In the genomic region with DNA sequence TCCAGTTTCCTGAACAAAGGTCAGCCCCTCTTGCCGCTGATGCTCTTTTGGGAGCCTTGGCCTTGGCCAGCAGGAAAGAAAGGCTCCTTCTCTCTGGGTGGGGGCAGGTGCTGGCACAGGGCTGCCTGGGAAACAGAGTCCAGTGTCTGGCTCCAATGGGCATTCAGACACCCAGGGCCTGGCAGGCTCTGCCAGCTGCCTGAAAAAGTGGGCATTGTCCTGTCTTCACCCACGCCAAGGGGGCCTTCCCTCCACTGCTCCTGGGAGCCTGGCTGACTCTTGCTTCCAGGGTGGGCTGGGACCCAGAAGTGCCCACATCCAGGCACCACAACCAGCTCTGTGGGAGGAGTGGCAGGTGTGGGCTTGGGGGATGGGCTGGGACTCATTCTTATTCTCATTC, we compare ENCODE assay signal across 21 cellular contexts.
DNase-seq lines count a peak whose midpoint lies in the region; ATAC-seq and TF ChIP-seq lines count a peak whose summit lies in the region.
"Had no signal": no experiment of that assay in that cellular context is flagged by ENCODE, and none has a peak within 500 bp of the region (broad histone marks: within the 10 kb centered on the region; RNA-seq: fewer than 3 reads in every experiment).

No MANE protein-coding gene starts in this region.

- H3K9me3 ChIP-seq in psoas muscle (no peaks in the 10 kb centered on the region), esophagus muscularis mucosa (no peaks in the 10 kb centered on the region)
- H3K9me3 ChIP-seq: HAP-1 had no signal

- H3K4me1 Mint-ChIP-seq in neural crest cell: peaks cover 36% of the 10 kb centered on the region
- peaks cover 5 to 8% (median 5%) of the 10 kb centered on the region in 4 donors for H3K4me1 Mint-ChIP-seq in naive thymus-derived CD8-positive, alpha-beta T cell

- DNase-seq in H7: peak; percentile 28
- peak in 35 of 61 donors; percentile 3 to 75 (median 24) for DNase-seq in caudate nucleus (lab: John Stamatoyannopoulos, UW)
- no peak for DNase-seq in neural crest cell (ENCODE audit: low read depth, low spot score)
- DNase-seq in psoas muscle: no peak
- DNase-seq in naive thymus-derived CD8-positive, alpha-beta T cell: no peak
- no peak for DNase-seq in esophagus muscularis mucosa (ENCODE audit: extremely low spot score)
- DNase-seq: CD8-positive, alpha-beta T cell; DND-41; KG1; NCI-H1092 treated with DMSO at 0.1 percent for 48 hours; NCI-H2029 treated with DMSO at 0.1 percent for 48 hours; NCI-H226; NCI-H510A treated with DMSO at 0.1 percent for 48 hours; NCI-H774; NK-92 treated with Interleukin-12 subunit alpha and Interleukin-12 subunit beta, amount 100 ng/mL, for 24 hours; SHP77 treated with DMSO at 0.1 percent for 48 hours had no signal

- no peak for ATAC-seq in psoas muscle
- no peak for ATAC-seq in naive thymus-derived CD8-positive, alpha-beta T cell
- ATAC-seq in HG02884 (IDR thresholded peaks at IDR 0.05; ENCODE audit: unreplicated experiment): no peak
- ATAC-seq: CD8-positive, alpha-beta T cell; GM12878; SK-N-SH treated with all-trans-retinoic acid at 6 μM for 48 hours had no signal

- H3K36me3 ChIP-seq in H7 (replicated peaks; ENCODE audit: control insufficient read depth, insufficient read depth, low read length) (no peaks in the 10 kb centered on the region), psoas muscle (ENCODE audit: insufficient read depth in 1 of 2, low read depth in 1 of 2) (no peaks in the 10 kb centered on the region), esophagus muscularis mucosa (no peaks in the 10 kb centered on the region)
- H3K36me3 ChIP-seq: HAP-1 had no signal

- H3K27me3 ChIP-seq in H7 (ENCODE audit: control insufficient read depth, insufficient read depth, low read length) (peaks cover 20% of the 10 kb centered on the region), psoas muscle (ENCODE audit: insufficient read depth in 3 of 3, low read length in 2 of 3) (peaks cover 0 to 34% (median 4%) of the 10 kb centered on the region in 3 donors), esophagus muscularis mucosa (peaks cover 0 to 45% (median 0%) of the 10 kb centered on the region in 4 donors)

- peaks cover 8% of the 10 kb centered on the region for H3K4me1 ChIP-seq in psoas muscle
- H3K4me1 ChIP-seq in esophagus muscularis mucosa: peaks cover 12 to 13% (median 13%) of the 10 kb centered on the region in 4 donors
- H3K4me1 ChIP-seq: HAP-1 had no signal

- no peak for TF ChIP-seq EP300 in esophagus muscularis mucosa (IDR thresholded peaks at IDR 0.05)

- H3K27me3 Mint-ChIP-seq in neural crest cell (ENCODE audit: low read depth): peaks cover 47% of the 10 kb centered on the region
- H3K27me3 Mint-ChIP-seq in naive thymus-derived CD8-positive, alpha-beta T cell: peaks cover 13 to 64% (median 32%) of the 10 kb centered on the region in 5 donors

- H3K27ac ChIP-seq in caudate nucleus (ENCODE audit: low read depth, low read length): no peak overlapping the region
- H3K27ac ChIP-seq in psoas muscle: no peak overlapping the region
- no peak overlapping the region for H3K27ac ChIP-seq in esophagus muscularis mucosa (replicated peaks in 1 of 4)
- H3K27ac ChIP-seq: RWPE1 had no signal

- peak overlapping the region; percentile 72 for H3K27ac Mint-ChIP-seq in neural crest cell (ENCODE audit: unreplicated experiment)
- no peak overlapping the region for H3K27ac Mint-ChIP-seq in naive thymus-derived CD8-positive, alpha-beta T cell
- H3K27ac Mint-ChIP-seq: CD8-positive, alpha-beta T cell had no signal

- WGBS in psoas muscle, 3 donors: 46 to 68% (median 53%) methylated on average over 2 of the region's 2 CpGs
- 58% methylated on average over 1 of the region's 2 CpGs for WGBS in esophagus muscularis mucosa

- H3K4me3 Mint-ChIP-seq in neural crest cell: no peak overlapping the region
- H3K4me3 Mint-ChIP-seq in naive thymus-derived CD8-positive, alpha-beta T cell: no peak overlapping the region
- H3K4me3 Mint-ChIP-seq: CD8-positive, alpha-beta T cell had no signal

- H3K4me3 ChIP-seq in H7 (ENCODE audit: insufficient read depth, low read depth, low read length) (no peak overlapping the region), psoas muscle (no peak overlapping the region), esophagus muscularis mucosa (no peak overlapping the region)
- H3K4me3 ChIP-seq: GM12878, HAP-1 had no signal

- no peaks in the 10 kb centered on the region for H3K36me3 Mint-ChIP-seq in neural crest cell (ENCODE audit: low read depth)
- H3K36me3 Mint-ChIP-seq in naive thymus-derived CD8-positive, alpha-beta T cell: peaks cover 0 to 2% (median 0%) of the 10 kb centered on the region in 3 donors
- H3K36me3 Mint-ChIP-seq: CD8-positive, alpha-beta T cell had no signal

- TF ChIP-seq CTCF in neural crest cell (conservative IDR thresholded peaks at IDR 0.05) (no peak), psoas muscle (IDR thresholded peaks at IDR 0.05) (no peak), esophagus muscularis mucosa (IDR thresholded peaks at IDR 0.05) (no peak)

- intact Hi-C loops in psoas muscle (cut with DNase I): loop anchor here (5.0 to 10.0 kb wide), 2 partner anchors 226 to 229 kb away; no protein-coding TSS in a partner anchor
- intact Hi-C loops in esophagus muscularis mucosa (cut with DNase I): loop anchor here (10.0 kb wide), 1 partner anchor 229 kb away; no protein-coding TSS in a partner anchor

- no peak for TF ChIP-seq POLR2A in esophagus muscularis mucosa (IDR thresholded peaks at IDR 0.05; ENCODE audit: low read depth)

- POLR2A ChIA-PET in naive thymus-derived CD8-positive, alpha-beta T cell (lab: Charles Lee): no interaction called here

- H3K9me3 Mint-ChIP-seq in neural crest cell: no peaks in the 10 kb centered on the region
- no peaks in the 10 kb centered on the region for H3K9me3 Mint-ChIP-seq in naive thymus-derived CD8-positive, alpha-beta T cell
- H3K9me3 Mint-ChIP-seq: CD8-positive, alpha-beta T cell had no signal

Comparison
In these comparisons a context has a peak if more than half of its experiments do, and no peak if none do; other contexts are left out.
1. DNase-seq: peak in H7 (single experiment) and caudate nucleus (35 of 61); none in neural crest cell (single experiment), psoas muscle (0 of 2), naive thymus-derived CD8-positive, alpha-beta T cell (0 of 10) and esophagus muscularis mucosa (single experiment).